5 cellular contexts compared by ENCODE assay signal in the genomic region with DNA sequence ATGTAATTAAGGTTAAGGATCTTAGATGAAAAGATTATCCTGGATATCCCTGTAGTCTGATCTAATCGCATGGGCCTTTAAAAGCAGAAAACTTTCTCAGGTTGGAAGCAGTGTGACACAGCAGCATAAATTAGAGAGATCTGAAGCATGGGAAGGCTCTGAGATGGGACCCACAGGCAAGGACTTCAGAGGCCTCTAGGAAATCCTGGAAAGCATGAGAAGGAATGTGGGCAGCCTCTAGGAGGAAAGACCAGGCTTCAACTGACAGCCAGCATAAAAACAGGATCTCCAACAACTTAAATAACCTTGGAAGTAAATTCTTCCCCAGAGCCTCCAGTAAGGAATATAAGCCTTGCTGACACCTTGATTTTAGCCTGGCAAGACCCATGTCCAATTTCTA.
DNase-seq lines count a peak whose midpoint lies in the region; ATAC-seq and TF ChIP-seq lines count a peak whose summit lies in the region.
"Not testable (repeated sequence)": the region's sequence is repeated elsewhere in the genome, so short reads cannot be mapped to it uniquely, and the experiment has no call there.

No MANE protein-coding gene starts in this region.

- DNase-seq in ELF-1 (ENCODE audit: low read depth, low spot score) = peak; percentile 17
- DNase-seq in GM23338 (ENCODE audit: low spot score) = peak; percentile 1
- DNase-seq in NCI-H82 (lab: John Stamatoyannopoulos, UW) = peak; percentile 0
- DNase-seq in WTC11 (ENCODE audit: low spot score) = not testable (repeated sequence)
- DNase-seq in endodermal cell = peak; percentile 36

- H3K4me2 ChIP-seq in GM23338 = not testable (repeated sequence)

- not testable (repeated sequence) for H2AFZ ChIP-seq in GM23338

- CTCF ChIA-PET in WTC11 (lab: Charles Lee) = not testable (repeated sequence)

- WGBS in endodermal cell (ENCODE audit: insufficient coverage in 1 of 2, insufficient read length in 1 of 2), 2 experiments = 89 to 100% methylated on average over 1 of the region's 1 CpG

- not testable (repeated sequence) for H3K9me2 ChIP-seq in GM23338 (ENCODE audit: insufficient read depth)

- H3K4me1 ChIP-seq in GM23338 (ENCODE audit: insufficient read depth); endodermal cell (ENCODE audit: control insufficient read depth, insufficient read depth, low read length): not testable (repeated sequence)

- not testable (repeated sequence) for H3K36me3 Mint-ChIP-seq in GM23338 (ENCODE audit: low read depth); WTC11; endodermal cell (ENCODE audit: low read depth)

- H3K9me3 Mint-ChIP-seq in GM23338 (peaks cover 45% of the 10 kb centered on the region), WTC11 (peaks cover 20% of the 10 kb centered on the region), endodermal cell (peaks cover 28% of the 10 kb centered on the region)

- not testable (repeated sequence) for H3K4me1 Mint-ChIP-seq in GM23338, endodermal cell
- peaks cover 23% of the 10 kb centered on the region for H3K4me1 Mint-ChIP-seq in WTC11

- POLR2A ChIA-PET in WTC11 (lab: Charles Lee) = not testable (repeated sequence)

- H3K79me2 ChIP-seq in GM23338 (replicated peaks; ENCODE audit: insufficient read depth) = not testable (repeated sequence)

- TF ChIP-seq CTCF in GM23338 (conservative IDR thresholded peaks at IDR 0.05; ENCODE audit: low read depth in 2 of 2); WTC11 (IDR thresholded peaks at IDR 0.05); endodermal cell (conservative IDR thresholded peaks at IDR 0.05): not testable (repeated sequence)

- H4K20me1 ChIP-seq in GM23338 (replicated peaks; ENCODE audit: insufficient read depth) = not testable (repeated sequence)

- not testable (repeated sequence) for H3K4me3 ChIP-seq in GM23338; endodermal cell (ENCODE audit: low read length)

- not testable (repeated sequence) for H3F3A ChIP-seq in GM23338 (replicated peaks; ENCODE audit: low read depth)

- H3K27me3 Mint-ChIP-seq in GM23338 (ENCODE audit: insufficient read depth, low read depth, poor library complexity); WTC11 (ENCODE audit: low read depth); endodermal cell (ENCODE audit: insufficient read depth): not testable (repeated sequence)

- H3K9ac ChIP-seq in endodermal cell (ENCODE audit: extremely low read depth, low read length, poor library complexity, severe bottlenecking) = not testable (repeated sequence)

- not testable (repeated sequence) for H3K27ac ChIP-seq in GM23338 (ENCODE audit: low read depth); endodermal cell (ENCODE audit: low read depth, low read length)

- not testable (repeated sequence) for H3K27ac Mint-ChIP-seq in GM23338, WTC11, endodermal cell

- H3K9me3 ChIP-seq in endodermal cell (ENCODE audit: control insufficient read depth, low read length) = not testable (repeated sequence)

- H3K4me3 Mint-ChIP-seq in GM23338, WTC11, endodermal cell: not testable (repeated sequence)

- not testable (repeated sequence) for H3K27me3 ChIP-seq in GM23338 (ENCODE audit: insufficient read depth); endodermal cell (ENCODE audit: control insufficient read depth, insufficient read depth, low read length, poor library complexity, severe bottlenecking)

- not testable (repeated sequence) for H3K36me3 ChIP-seq in GM23338 (ENCODE audit: insufficient read depth); endodermal cell (ENCODE audit: control insufficient read depth, insufficient read depth, low read length)

- ATAC-seq in GM23338 (peak; percentile 57; the same call in 2 of the 3 replicates), WTC11 (peak; percentile 64)
